In the genomic region with DNA sequence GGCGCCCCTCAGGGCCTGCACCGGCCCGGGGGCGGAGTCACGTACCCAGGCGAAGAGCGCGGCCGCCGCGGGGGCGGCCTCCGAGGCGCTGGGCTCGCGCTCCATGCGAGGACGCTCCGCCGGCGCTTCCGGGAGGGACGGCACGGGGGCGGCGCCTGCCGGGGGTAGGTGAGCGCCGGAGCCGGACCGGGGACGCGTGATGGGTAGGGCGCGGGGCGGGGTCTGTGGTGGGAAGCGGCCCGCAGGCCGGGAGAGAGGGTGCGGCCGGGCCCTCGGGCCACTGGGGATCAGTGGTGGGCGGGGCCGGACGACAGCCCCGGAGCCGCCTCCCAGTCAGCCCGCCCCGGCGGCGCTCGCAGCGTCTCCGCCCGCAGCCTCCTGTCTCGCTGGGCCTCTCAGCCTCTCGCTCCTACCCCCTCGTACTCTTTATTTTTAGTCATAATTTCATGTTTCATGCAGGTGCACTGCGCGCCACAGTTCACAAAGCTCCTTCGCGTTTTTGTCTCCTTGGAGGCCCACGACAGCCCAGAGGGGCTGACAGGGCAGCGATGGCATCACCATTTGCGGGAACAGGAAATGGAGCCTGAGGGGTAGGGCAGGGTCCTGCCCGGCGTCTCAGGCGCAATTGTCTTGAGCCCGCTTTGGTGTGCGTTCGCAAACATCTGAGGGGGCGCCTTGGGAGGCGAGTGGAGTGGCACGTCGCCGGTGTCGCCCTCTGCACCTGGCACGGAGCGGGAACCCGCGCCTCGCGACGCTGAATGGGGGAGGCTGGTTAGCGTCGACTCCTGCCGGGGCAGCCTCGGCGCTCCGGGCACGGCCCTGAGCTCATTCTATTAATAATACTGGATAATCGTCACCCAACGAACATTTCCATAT, we compare ENCODE assay signal across 8 cellular contexts. TPM values are rescaled to one million over a fixed set of nuclear protein-coding genes. Genes with fewer than 3 reads are reported as not detected.
DNase-seq lines count a peak whose midpoint lies in the region; ATAC-seq and TF ChIP-seq lines count a peak whose summit lies in the region.

A gene (minus strand): TSS at position 142 of the 876 bp plus-strand sequence. CDS start 37 bp downstream, at position 105.

- H4K20me1 ChIP-seq in PC-3 (ENCODE audit: low read length): no peaks in the 10 kb centered on the region

- H3K9ac ChIP-seq in PC-3 (ENCODE audit: low read length): peak within 1 kb of the TSS; percentile 68

- no peaks in the 10 kb centered on the region for H3F3A ChIP-seq in PC-3 (ENCODE audit: low read length, unreplicated experiment)

- POLR2A ChIA-PET in PC-3 (lab: Charles Lee; ENCODE audit: unreplicated experiment): no interaction called here

- H3K79me2 ChIP-seq in PC-3 (ENCODE audit: low read length): peaks cover 22% of the 10 kb centered on the region

- H3K36me3 ChIP-seq in PC-3 (ENCODE audit: low read depth, low read length): no peaks in the 10 kb centered on the region
- H3K36me3 ChIP-seq in esophagus (ENCODE audit: control insufficient read depth in 2 of 2, insufficient read depth in 2 of 2, low read length in 1 of 2): no peaks in the 10 kb centered on the region
- H3K36me3 ChIP-seq in muscle layer of duodenum (ENCODE audit: control insufficient read depth in 1 of 2, insufficient read depth in 2 of 2, low read length in 2 of 2): no peaks in the 10 kb centered on the region

- intact Hi-C loops in PC-3 (cut with micrococcal nuclease): loop anchor here (1.0 to 5.0 kb wide), 2 partner anchors 21 to 94 kb away; a partner anchor contains a TSS

- peak within 1 kb of the TSS; percentile 80 for H3K4me3 ChIP-seq in Jurkat, Clone E6-1 (ENCODE audit: low read length)
- peak within 1 kb of the TSS; percentile 85 for H3K4me3 ChIP-seq in PC-3 (ENCODE audit: low read length)
- H3K4me3 ChIP-seq in esophagus (ENCODE audit: low read depth in 1 of 2, low read length in 2 of 2): peak within 1 kb of the TSS; percentile 61 to 70
- H3K4me3 ChIP-seq in muscle layer of duodenum (ENCODE audit: low read depth in 1 of 2, low read length in 2 of 2): peak within 1 kb of the TSS; percentile 93 to 95

- peak within 1 kb of the TSS; percentile 99 for H2AFZ ChIP-seq in PC-3 (ENCODE audit: low read length)

- CTCF ChIA-PET in PC-3 (lab: Charles Lee): no interaction called here

- no peaks in the 10 kb centered on the region for H3K9me2 ChIP-seq in PC-3 (replicated peaks; ENCODE audit: low read length)

- H3K27me3 ChIP-seq in PC-3 (ENCODE audit: low read length) (no peaks in the 10 kb centered on the region), esophagus (ENCODE audit: control insufficient read depth in 1 of 2, insufficient read depth in 2 of 2, low read length in 2 of 2) (no peaks in the 10 kb centered on the region), muscle layer of duodenum (ENCODE audit: low read depth, low read length) (no peaks in the 10 kb centered on the region)

- DNase-seq in DMS153 treated with DMSO at 0.1 percent for 48 hours (lab: John Stamatoyannopoulos, UW; ENCODE audit: unreplicated experiment) (peak; percentile 86), PC-3 (peak; percentile 92), activated T-cell treated with anti-CD3 and anti-CD28 coated beads for 48 hours (ENCODE audit: low read depth) (peak; percentile 97)
- peak; percentile 83 for DNase-seq in Jurkat, Clone E6-1 (ENCODE audit: low read depth, low spot score)
- DNase-seq in stimulated activated CD8-positive, alpha-beta memory T cell treated with anti-CD3 and anti-CD28 coated beads, Interleukin-7, amount 100 ng/mL, for 4 hours (ENCODE audit: low read depth in 2 of 2): peak; percentile 70 to 90

- TF ChIP-seq CTCF in PC-3 (conservative IDR thresholded peaks at IDR 0.05; ENCODE audit: low read depth, low read length): no peak

- H3K27ac ChIP-seq in PC-3 (ENCODE audit: low read length) (no peak within 1 kb of the TSS), esophagus (ENCODE audit: low read depth in 2 of 2, low read length in 1 of 2) (peak within 1 kb of the TSS; percentile 79 to 80), muscle layer of duodenum (ENCODE audit: low read length) (peak within 1 kb of the TSS; percentile 51)

- H3K9me3 ChIP-seq in PC-3 (ENCODE audit: low read length) (no peaks in the 10 kb centered on the region), esophagus (ENCODE audit: control insufficient read depth in 2 of 2, insufficient read depth in 1 of 2, low read depth in 1 of 2, low read length in 1 of 2) (no peaks in the 10 kb centered on the region), muscle layer of duodenum (ENCODE audit: control insufficient read depth in 1 of 2, low read length in 2 of 2) (no peaks in the 10 kb centered on the region)

- ATAC-seq in GM21717 (IDR thresholded peaks at IDR 0.05; ENCODE audit: unreplicated experiment) (peak; percentile 90), PC-3 (peak; percentile 90)

- H3K4me1 ChIP-seq in PC-3 (ENCODE audit: insufficient read depth, low read length) (peaks cover 15% of the 10 kb centered on the region; the same call in 1 of the 2 replicates), esophagus (ENCODE audit: control insufficient read depth in 2 of 2, insufficient read depth in 2 of 2, low read length in 1 of 2) (peaks cover 0 to 2% of the 10 kb centered on the region in 2 donors), muscle layer of duodenum (ENCODE audit: control insufficient read depth in 1 of 2, insufficient read depth in 2 of 2, low read length in 2 of 2) (peaks cover 0 to 3% of the 10 kb centered on the region in 2 donors)

- TSS peak; percentile 60 for BruUV-seq in PC-3 (replicated peaks; lab: Mats Ljungman, UMichigan)

- H3K4me2 ChIP-seq in PC-3 (ENCODE audit: low read length): peak within 1 kb of the TSS; percentile 98

- WGBS in esophagus, 2 donors: 1% methylated on average over 89 to 93 of the region's 93 CpGs

RNA-seq across cellular contexts. Expression of the gene that starts here (rescaled TPM):
- polyA plus RNA-seq in Jurkat, Clone E6-1 (2012; ENCODE audit: insufficient read depth, insufficient read length): 58.0 TPM
- total RNA-seq in PC-3 (2014; rRNA removed): 13.7 and 14.0 TPM in 2 replicates
- 10 to 100 TPM; 17.2 to 39.3 TPM for polyA plus RNA-seq in esophagus
